Comparison of ENCODE assay signal across 8 cellular contexts in the genomic region with DNA sequence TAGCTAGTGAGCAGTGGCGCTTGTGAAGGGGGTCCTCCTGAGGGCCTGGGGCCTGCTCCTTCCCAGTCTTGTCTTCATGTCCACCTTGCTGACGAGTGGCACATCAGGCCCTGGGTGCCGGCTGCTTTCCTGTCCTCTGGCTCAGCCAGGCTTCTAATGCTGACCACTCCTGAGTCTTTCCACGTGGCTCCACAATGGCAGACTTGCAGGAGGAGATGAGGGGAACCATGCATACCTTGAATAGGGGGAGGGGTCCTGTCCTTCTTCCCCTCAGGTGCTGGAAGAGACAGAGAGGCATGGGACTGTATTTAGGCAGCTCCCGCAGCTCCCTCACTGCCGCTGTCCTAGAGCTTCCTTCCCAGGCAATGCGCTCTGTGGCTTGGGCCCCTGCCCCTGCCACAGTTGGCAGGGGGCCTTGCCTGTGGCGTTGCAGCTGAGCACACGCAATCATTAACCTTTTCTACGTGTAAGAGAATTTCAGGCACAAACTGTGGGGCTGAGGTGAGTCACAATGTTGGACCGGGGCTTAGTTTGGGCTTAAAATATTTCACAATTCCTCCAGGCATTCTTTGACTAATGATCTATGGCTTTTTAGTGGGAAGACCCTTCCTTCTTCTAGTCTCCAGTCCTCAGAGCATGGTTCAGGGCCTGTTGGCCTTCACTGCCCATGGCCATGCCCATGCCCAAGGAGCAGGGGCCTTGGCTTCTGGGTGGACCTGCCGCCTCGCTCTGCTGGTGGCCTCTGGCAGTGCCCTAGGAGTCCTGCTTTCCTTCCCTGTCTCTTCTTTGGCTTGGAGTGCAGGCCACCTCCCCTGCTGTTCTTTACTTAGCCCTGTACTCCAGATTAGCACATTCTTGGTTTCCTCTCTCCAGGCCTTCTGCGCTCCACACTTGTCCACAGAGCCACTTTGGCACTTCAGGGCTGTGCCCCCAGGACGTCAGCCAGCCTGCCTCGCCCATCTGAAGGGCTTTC. TPM values are rescaled to one million over a fixed set of nuclear protein-coding genes. Genes with fewer than 3 reads are reported as not detected.
DNase-seq lines count a peak whose midpoint lies in the region; ATAC-seq and TF ChIP-seq lines count a peak whose summit lies in the region.

No MANE protein-coding gene starts in this region.

- 39 to 63% methylated on average over 6 to 13 of the region's 16 CpGs for WGBS in gastroesophageal sphincter (ENCODE audit: low coverage in 1 of 2), 2 donors
- WGBS in psoas muscle, 3 donors = 21 to 29% (median 23%) methylated on average over 16 of the region's 16 CpGs

- H3K4me1 ChIP-seq in gastroesophageal sphincter (peaks cover 10 to 91% (median 24%) of the 10 kb centered on the region in 3 donors), psoas muscle (peaks cover 84% of the 10 kb centered on the region), colonic mucosa (no peaks in the 10 kb centered on the region)

- H3K4me3 ChIP-seq in gastroesophageal sphincter (no peak overlapping the region), psoas muscle (peak overlapping the region; percentile 29), colonic mucosa (no peak overlapping the region)

- H3K9ac ChIP-seq in colonic mucosa (ENCODE audit: low read depth in 2 of 2, low read length in 2 of 2) = no peak overlapping the region

- H3K36me3 ChIP-seq in gastroesophageal sphincter (peaks cover 0 to 3% of the 10 kb centered on the region in 2 donors), psoas muscle (ENCODE audit: insufficient read depth in 1 of 2, low read depth in 1 of 2) (peaks cover 0 to 1% of the 10 kb centered on the region in 2 donors), colonic mucosa (no peaks in the 10 kb centered on the region)

- H3K9me3 ChIP-seq in gastroesophageal sphincter (no peaks in the 10 kb centered on the region), psoas muscle (no peaks in the 10 kb centered on the region), colonic mucosa (no peaks in the 10 kb centered on the region)

- DNase-seq in EL (peak; percentile 87), RPMI7951 (ENCODE audit: low read depth) (peak; percentile 87), psoas muscle (peak; percentile 81), colonic mucosa (no peak), NCI-H446 treated with DMSO at 0.1 percent for 48 hours (lab: John Stamatoyannopoulos, UW) (no peak)
- no peak for DNase-seq in activated CD8-positive, alpha-beta memory T cell treated with anti-CD3 and anti-CD28 coated beads, Interleukin-2, amount 50 U/mL, for 4 hours

- TF ChIP-seq CTCF in gastroesophageal sphincter (IDR thresholded peaks at IDR 0.05) (peak in 2 of 4 experiments; percentile 39 to 49), psoas muscle (IDR thresholded peaks at IDR 0.05) (no peak), colonic mucosa (IDR thresholded peaks at IDR 0.05) (no peak)

- H3K27ac ChIP-seq in gastroesophageal sphincter (peak overlapping the region; percentile 60 to 81 (median 72)), psoas muscle (peak overlapping the region; percentile 87), colonic mucosa (no peak overlapping the region)

- H3K27me3 ChIP-seq in gastroesophageal sphincter = no peaks in the 10 kb centered on the region
- H3K27me3 ChIP-seq in psoas muscle (ENCODE audit: insufficient read depth in 3 of 3, low read length in 2 of 3) = no peaks in the 10 kb centered on the region
- no peaks in the 10 kb centered on the region for H3K27me3 ChIP-seq in colonic mucosa

- TF ChIP-seq EP300 in gastroesophageal sphincter (IDR thresholded peaks at IDR 0.05) = no peak

- ATAC-seq in gastroesophageal sphincter (peak; percentile 87), psoas muscle (peak; percentile 72 to 78 (median 76)), HG03342 (IDR thresholded peaks at IDR 0.05; ENCODE audit: unreplicated experiment) (no peak)

- intact Hi-C loops in psoas muscle (cut with DNase I) = loop anchor here (2.0 to 5.0 kb wide), 3 partner anchors 29 to 65 kb away; no protein-coding TSS in a partner anchor
- intact Hi-C loops in colonic mucosa (cut with DNase I) = loop anchor here (5.0 kb wide), 1 partner anchor 36 kb away; no protein-coding TSS in a partner anchor

- TF ChIP-seq POLR2A in gastroesophageal sphincter (IDR thresholded peaks at IDR 0.05) = no peak

RNA-seq across cellular contexts. Expression of gene MAPKAPK2, which starts 39.1 kb away (rescaled TPM):
- 20.7 and 28.6 TPM in 2 replicates for total RNA-seq in RPMI7951 (2014; rRNA removed; shearing (Covaris generic))
- total RNA-seq in gastroesophageal sphincter = 10 to 100 TPM; 45.0 to 77.4 (median 55.5) TPM
- 100 to 1,000 TPM in 3 of 4 donors, 10 to 100 TPM in 1; 89.4 to 198 (median 167) TPM for total RNA-seq in psoas muscle
- 100 to 1,000 TPM; 108 to 191 (median 112) TPM for polyA plus RNA-seq in psoas muscle
- 10 to 100 TPM; 61.4 to 71.1 TPM for total RNA-seq in colonic mucosa

RNA-seq across cellular contexts. Expression of gene IL19, which starts 46.8 kb away (rescaled TPM):
- total RNA-seq in RPMI7951 (2014; rRNA removed; shearing (Covaris generic)) = 0.24 TPM in 1 of 2 replicates, not detected in the other
- total RNA-seq in gastroesophageal sphincter (under 1 TPM in 1 of 4 donors, not detected in 3; 0.27 TPM), psoas muscle (not detected), colonic mucosa (under 1 TPM in 1 of 2 donors, not detected in 1; 0.40 TPM)
- polyA plus RNA-seq in psoas muscle = not detected

RNA-seq across cellular contexts. Expression of gene IL10, which starts 48.5 kb away (rescaled TPM):
- not detected in 2 replicates for total RNA-seq in RPMI7951 (2014; rRNA removed; shearing (Covaris generic))
- total RNA-seq in gastroesophageal sphincter = 1 to 10 TPM in 3 of 4 donors, under 1 TPM in 1; 0.45 to 9.3 (median 2.3) TPM
- total RNA-seq in psoas muscle = under 1 TPM in 3 of 4 donors, not detected in 1; 0.32 to 0.44 (median 0.44) TPM
- under 1 TPM; 0.20 to 0.82 (median 0.22) TPM for polyA plus RNA-seq in psoas muscle
- total RNA-seq in colonic mucosa = under 1 TPM; 0.17 to 0.29 TPM

Comparison
In these comparisons a context has a peak if more than half of its experiments do, and no peak if none do; other contexts are left out.
1. DNase-seq: peak in EL (single experiment), RPMI7951 (single experiment) and psoas muscle (2 of 2); none in activated CD8-positive, alpha-beta memory T cell treated with anti-CD3 and anti-CD28 coated beads, Interleukin-2, amount 50 U/mL, for 4 hours (single experiment), colonic mucosa (single experiment) and NCI-H446 treated with DMSO at 0.1 percent for 48 hours (single experiment).